ENCODE assay signal across 17 cellular contexts in genomic region chr12:18753481-18754117, GRCh38. TPM values are rescaled to one million over a fixed set of nuclear protein-coding genes. Genes with fewer than 3 reads are reported as not detected.
DNase-seq lines count a peak whose midpoint lies in the region; ATAC-seq and TF ChIP-seq lines count a peak whose summit lies in the region.
"Had no signal": no experiment of that assay in that cellular context is flagged by ENCODE, and none has a peak within 500 bp of the region (broad histone marks: within the 10 kb centered on the region; RNA-seq: fewer than 3 reads in every experiment).

No MANE protein-coding gene starts in this region.

- TF ChIP-seq POLR2A in prostate gland (IDR thresholded peaks at IDR 0.05) = no peak

- no peaks in the 10 kb centered on the region for H3K9me3 Mint-ChIP-seq in stimulated activated effector memory CD8-positive, alpha-beta T cell treated with anti-CD3 and anti-CD28 coated beads, Interleukin-12 subunit alpha, Interleukin-12 subunit beta, amount 100 ng/mL, for 72 hours
- peaks cover 3% of the 10 kb centered on the region for H3K9me3 Mint-ChIP-seq in activated T-helper 2 cell treated with anti-CD3 and anti-CD28 coated beads, Interferon-gamma antibody, Interleukin-2, Interleukin-4, amounts not matched to agents 10 μg/mL and 5 μg/mL and 100 μg/mL, durations not matched to agents 14 hours and 24 hours and 36 hours
- H3K9me3 Mint-ChIP-seq: activated CD4-positive, alpha-beta memory T cell treated with anti-CD3 and anti-CD28 coated beads for 36 hours had no signal

- H3K4me3 ChIP-seq in fibroblast of lung (replicated peaks in 1 of 4; ENCODE audit: control extremely low read depth in 1 of 4, insufficient read depth in 1 of 4, low read depth in 3 of 4, low read length in 4 of 4) (no peak overlapping the region), left lung (no peak overlapping the region), prostate gland (no peak overlapping the region)
- H3K4me3 ChIP-seq: BLaER1 treated with 17β-estradiol and CSF1 and Interleukin-3, amounts not matched to agents 10 nM and 100 nM had no signal

- no peak for TF ChIP-seq CTCF in fibroblast of lung (conservative IDR thresholded peaks at IDR 0.05 in 1 of 2, IDR thresholded peaks at IDR 0.05 in 1 of 2; ENCODE audit: low read depth in 1 of 2, low read length in 2 of 2)
- TF ChIP-seq CTCF in left lung (IDR thresholded peaks at IDR 0.05) = no peak
- TF ChIP-seq CTCF in prostate gland (IDR thresholded peaks at IDR 0.05) = no peak

- no peaks in the 10 kb centered on the region for H3K9me3 ChIP-seq in fibroblast of lung (ENCODE audit: control insufficient read depth, insufficient read depth, low read depth, low read length)
- H3K9me3 ChIP-seq in left lung = no peaks in the 10 kb centered on the region
- H3K9me3 ChIP-seq in prostate gland = no peaks in the 10 kb centered on the region
- H3K9me3 ChIP-seq: BLaER1 treated with 17β-estradiol and CSF1 and Interleukin-3, amounts not matched to agents 10 nM and 100 nM; stomach had no signal

- H3K36me3 ChIP-seq in fibroblast of lung (ENCODE audit: control insufficient read depth, insufficient read depth, low read length) (no peaks in the 10 kb centered on the region), left lung (no peaks in the 10 kb centered on the region), prostate gland (no peaks in the 10 kb centered on the region)
- H3K36me3 ChIP-seq: BLaER1 treated with 17β-estradiol and CSF1 and Interleukin-3, amounts not matched to agents 10 nM and 100 nM; stomach had no signal

- WGBS in prostate gland = 66% methylated on average over 16 of the region's 16 CpGs

- no peaks in the 10 kb centered on the region for H3K36me3 Mint-ChIP-seq in stimulated activated effector memory CD8-positive, alpha-beta T cell treated with anti-CD3 and anti-CD28 coated beads, Interleukin-12 subunit alpha, Interleukin-12 subunit beta, amount 100 ng/mL, for 72 hours
- H3K36me3 Mint-ChIP-seq in activated T-helper 2 cell treated with anti-CD3 and anti-CD28 coated beads, Interferon-gamma antibody, Interleukin-2, Interleukin-4, amounts not matched to agents 10 μg/mL and 5 μg/mL and 100 μg/mL, durations not matched to agents 14 hours and 24 hours and 36 hours (ENCODE audit: low read depth) = no peaks in the 10 kb centered on the region
- H3K36me3 Mint-ChIP-seq: activated CD4-positive, alpha-beta memory T cell treated with anti-CD3 and anti-CD28 coated beads for 36 hours had no signal

- H3K27me3 ChIP-seq in fibroblast of lung (ENCODE audit: control insufficient read depth, insufficient read depth, low read length) (no peaks in the 10 kb centered on the region), left lung (no peaks in the 10 kb centered on the region), prostate gland (replicated peaks; ENCODE audit: insufficient read depth) (no peaks in the 10 kb centered on the region)
- H3K27me3 ChIP-seq: BLaER1 treated with 17β-estradiol and CSF1 and Interleukin-3, amounts not matched to agents 10 nM and 100 nM; stomach had no signal

- H3K79me2 ChIP-seq in fibroblast of lung (ENCODE audit: control insufficient read depth, insufficient read depth, low read length) = no peaks in the 10 kb centered on the region

- H3K4me1 ChIP-seq in fibroblast of lung (ENCODE audit: control insufficient read depth, extremely low read depth, insufficient read depth, low read length) = peaks cover 7% of the 10 kb centered on the region
- H3K4me1 ChIP-seq in left lung = no peaks in the 10 kb centered on the region
- H3K4me1 ChIP-seq in prostate gland (replicated peaks) = no peaks in the 10 kb centered on the region

- no peak overlapping the region for H3K27ac Mint-ChIP-seq in stimulated activated effector memory CD8-positive, alpha-beta T cell treated with anti-CD3 and anti-CD28 coated beads, Interleukin-12 subunit alpha, Interleukin-12 subunit beta, amount 100 ng/mL, for 72 hours
- H3K27ac Mint-ChIP-seq in activated T-helper 2 cell treated with anti-CD3 and anti-CD28 coated beads, Interferon-gamma antibody, Interleukin-2, Interleukin-4, amounts not matched to agents 10 μg/mL and 5 μg/mL and 100 μg/mL, durations not matched to agents 14 hours and 24 hours and 36 hours = no peak overlapping the region
- H3K27ac Mint-ChIP-seq: activated CD4-positive, alpha-beta memory T cell treated with anti-CD3 and anti-CD28 coated beads for 36 hours; T-helper 2 cell treated with Interferon-gamma antibody and Interleukin-4, amounts not matched to agents 5 μg/mL and 100 μg/mL, for 36 hours had no signal

- H4K20me1 ChIP-seq in fibroblast of lung (ENCODE audit: control insufficient read depth, extremely low read depth, insufficient read depth, low read length) = no peaks in the 10 kb centered on the region
- H4K20me1 ChIP-seq: BLaER1 treated with 17β-estradiol and CSF1 and Interleukin-3, amounts not matched to agents 10 nM and 100 nM had no signal

- H3K4me1 Mint-ChIP-seq in stimulated activated effector memory CD8-positive, alpha-beta T cell treated with anti-CD3 and anti-CD28 coated beads, Interleukin-12 subunit alpha, Interleukin-12 subunit beta, amount 100 ng/mL, for 72 hours = no peaks in the 10 kb centered on the region
- no peaks in the 10 kb centered on the region for H3K4me1 Mint-ChIP-seq in activated T-helper 2 cell treated with anti-CD3 and anti-CD28 coated beads, Interferon-gamma antibody, Interleukin-2, Interleukin-4, amounts not matched to agents 10 μg/mL and 5 μg/mL and 100 μg/mL, durations not matched to agents 14 hours and 24 hours and 36 hours (ENCODE audit: low read depth)
- H3K4me1 Mint-ChIP-seq: central memory CD8-positive, alpha-beta T cell had no signal

- H3K4me2 ChIP-seq in fibroblast of lung (ENCODE audit: extremely low read depth, insufficient read depth, low read length) = no peak overlapping the region
- H3K4me2 ChIP-seq: BLaER1 treated with 17β-estradiol and CSF1 and Interleukin-3, amounts not matched to agents 10 nM and 100 nM had no signal

- ATAC-seq in left lung (peak; percentile 74), GM21526 (IDR thresholded peaks at IDR 0.05; ENCODE audit: low FRiP score, unreplicated experiment) (no peak)
- peak; percentile 34 for ATAC-seq in stimulated activated effector memory CD8-positive, alpha-beta T cell treated with anti-CD3 and anti-CD28 coated beads, Interleukin-12 subunit alpha, Interleukin-12 subunit beta, amount 100 ng/mL, for 72 hours

- intact Hi-C loops in left lung (cut with DNase I) = no loop called here
- intact Hi-C loops in prostate gland (cut with DNase I) = no loop called here
- intact Hi-C loops in activated T-helper 2 cell treated with anti-CD3 and anti-CD28 coated beads, Interferon-gamma antibody, Interleukin-2, Interleukin-4, amounts not matched to agents 10 μg/mL and 5 μg/mL and 100 μg/mL, durations not matched to agents 14 hours and 24 hours and 36 hours (cut with micrococcal nuclease) = no loop called here

- no peak overlapping the region for H2AFZ ChIP-seq in fibroblast of lung (ENCODE audit: low read length)

- peak overlapping the region; percentile 33 for H3K27ac ChIP-seq in fibroblast of lung (ENCODE audit: insufficient read depth, low read length)
- no peak overlapping the region for H3K27ac ChIP-seq in left lung
- H3K27ac ChIP-seq in prostate gland = no peak overlapping the region
- H3K27ac ChIP-seq: BLaER1 treated with 17β-estradiol and CSF1 and Interleukin-3, amounts not matched to agents 10 nM and 100 nM had no signal

- DNase-seq in NCI-H1092 (lab: John Stamatoyannopoulos, UW) (peak; percentile 30), fibroblast of lung (ENCODE audit: low read depth in 2 of 2) (peak; percentile 8 to 44), left lung (peak in 1 of 2 donors; percentile 48), prostate gland (ENCODE audit: low spot score) (no peak), SW 1271 (lab: John Stamatoyannopoulos, UW) (no peak)
- no peak for DNase-seq in stimulated activated effector memory CD8-positive, alpha-beta T cell treated with anti-CD3 and anti-CD28 coated beads, Interleukin-12 subunit alpha, Interleukin-12 subunit beta, amount 100 ng/mL, for 72 hours (ENCODE audit: low spot score in 2 of 2)
- DNase-seq in activated T-helper 2 cell treated with anti-CD3 and anti-CD28 coated beads, Interferon-gamma antibody, Interleukin-2, Interleukin-4, amounts not matched to agents 10 μg/mL and 5 μg/mL and 100 μg/mL, durations not matched to agents 14 hours and 24 hours and 36 hours (ENCODE audit: low spot score) = no peak
- DNase-seq: activated CD4-positive, alpha-beta memory T cell treated with anti-CD3 and anti-CD28 coated beads for 36 hours; activated effector memory CD4-positive, alpha-beta T cell treated with anti-CD3 and anti-CD28 coated beads, Interleukin-2, amount 50 U/mL, for 16 hours; RPMI8226; stomach had no signal

- no peak overlapping the region for H3K4me3 Mint-ChIP-seq in stimulated activated effector memory CD8-positive, alpha-beta T cell treated with anti-CD3 and anti-CD28 coated beads, Interleukin-12 subunit alpha, Interleukin-12 subunit beta, amount 100 ng/mL, for 72 hours
- no peak overlapping the region for H3K4me3 Mint-ChIP-seq in activated T-helper 2 cell treated with anti-CD3 and anti-CD28 coated beads, Interferon-gamma antibody, Interleukin-2, Interleukin-4, amounts not matched to agents 10 μg/mL and 5 μg/mL and 100 μg/mL, durations not matched to agents 14 hours and 24 hours and 36 hours (ENCODE audit: low read depth)
- H3K4me3 Mint-ChIP-seq: activated CD4-positive, alpha-beta memory T cell treated with anti-CD3 and anti-CD28 coated beads for 36 hours; central memory CD8-positive, alpha-beta T cell; T-helper 2 cell treated with Interferon-gamma antibody and Interleukin-4, amounts not matched to agents 5 μg/mL and 100 μg/mL, for 36 hours had no signal

- H3K27me3 Mint-ChIP-seq in activated T-helper 2 cell treated with anti-CD3 and anti-CD28 coated beads, Interferon-gamma antibody, Interleukin-2, Interleukin-4, amounts not matched to agents 10 μg/mL and 5 μg/mL and 100 μg/mL, durations not matched to agents 14 hours and 24 hours and 36 hours (ENCODE audit: low read depth) = no peaks in the 10 kb centered on the region
- H3K27me3 Mint-ChIP-seq: activated CD4-positive, alpha-beta memory T cell treated with anti-CD3 and anti-CD28 coated beads for 36 hours; central memory CD8-positive, alpha-beta T cell had no signal

- no peak overlapping the region for H3K9ac ChIP-seq in fibroblast of lung (ENCODE audit: insufficient read depth, low read length)
- H3K9ac ChIP-seq: BLaER1 treated with 17β-estradiol and CSF1 and Interleukin-3, amounts not matched to agents 10 nM and 100 nM had no signal

RNA-seq across cellular contexts. Expression of gene CAPZA3, which starts 15.7 kb away (rescaled TPM):
- not detected in 2 replicates for total RNA-seq in fibroblast of lung
- polyA plus RNA-seq in fibroblast of lung = not detected in 2 replicates
- polyA plus RNA-seq in fibroblast of lung (2012) = not detected in 2 replicates
- polyA minus RNA-seq in fibroblast of lung (ENCODE audit: low replicate concordance) = not detected in 2 replicates
- not detected for total RNA-seq in left lung
- 1 to 10 TPM in 1 of 2 donors, not detected in 1; 6.4 TPM for total RNA-seq in prostate gland
- not detected in 2 replicates for total RNA-seq in activated T-helper 2 cell treated with anti-CD3 and anti-CD28 coated beads, Interferon-gamma antibody, Interleukin-2, Interleukin-4, amounts not matched to agents 10 μg/mL and 5 μg/mL and 100 μg/mL, durations not matched to agents 14 hours and 24 hours and 36 hours
- total RNA-seq: activated CD4-positive, alpha-beta memory T cell treated with anti-CD3 and anti-CD28 coated beads for 36 hours; NCI-H460 had no signal

RNA-seq across cellular contexts. Expression of gene PLCZ1, which starts 15.8 kb away (rescaled TPM):
- not detected in 2 replicates for total RNA-seq in fibroblast of lung
- not detected in 2 replicates for polyA plus RNA-seq in fibroblast of lung
- not detected in 2 replicates for polyA plus RNA-seq in fibroblast of lung (2012)
- polyA minus RNA-seq in fibroblast of lung (ENCODE audit: low replicate concordance) = not detected in 2 replicates
- not detected for total RNA-seq in left lung
- total RNA-seq in prostate gland = under 1 TPM in 1 of 2 donors, not detected in 1; 0.85 TPM
- not detected in 2 replicates for total RNA-seq in activated T-helper 2 cell treated with anti-CD3 and anti-CD28 coated beads, Interferon-gamma antibody, Interleukin-2, Interleukin-4, amounts not matched to agents 10 μg/mL and 5 μg/mL and 100 μg/mL, durations not matched to agents 14 hours and 24 hours and 36 hours
- total RNA-seq: activated CD4-positive, alpha-beta memory T cell treated with anti-CD3 and anti-CD28 coated beads for 36 hours; NCI-H460 had no signal
- polyA plus RNA-seq: esophagus, stomach had no signal

Comparison
In these comparisons a context has a peak if more than half of its experiments do, and no peak if none do; other contexts are left out.
1. DNase-seq: peak in NCI-H1092 (single experiment) and fibroblast of lung (2 of 2); none in stimulated activated effector memory CD8-positive, alpha-beta T cell treated with anti-CD3 and anti-CD28 coated beads, Interleukin-12 subunit alpha, Interleukin-12 subunit beta, amount 100 ng/mL, for 72 hours (0 of 2), prostate gland (single experiment), activated T-helper 2 cell treated with anti-CD3 and anti-CD28 coated beads, Interferon-gamma antibody, Interleukin-2, Interleukin-4, amounts not matched to agents 10 μg/mL and 5 μg/mL and 100 μg/mL, durations not matched to agents 14 hours and 24 hours and 36 hours (single experiment) and SW 1271 (0 of 2).